Comparison of ENCODE assay signal across 8 cellular contexts in the genomic region with DNA sequence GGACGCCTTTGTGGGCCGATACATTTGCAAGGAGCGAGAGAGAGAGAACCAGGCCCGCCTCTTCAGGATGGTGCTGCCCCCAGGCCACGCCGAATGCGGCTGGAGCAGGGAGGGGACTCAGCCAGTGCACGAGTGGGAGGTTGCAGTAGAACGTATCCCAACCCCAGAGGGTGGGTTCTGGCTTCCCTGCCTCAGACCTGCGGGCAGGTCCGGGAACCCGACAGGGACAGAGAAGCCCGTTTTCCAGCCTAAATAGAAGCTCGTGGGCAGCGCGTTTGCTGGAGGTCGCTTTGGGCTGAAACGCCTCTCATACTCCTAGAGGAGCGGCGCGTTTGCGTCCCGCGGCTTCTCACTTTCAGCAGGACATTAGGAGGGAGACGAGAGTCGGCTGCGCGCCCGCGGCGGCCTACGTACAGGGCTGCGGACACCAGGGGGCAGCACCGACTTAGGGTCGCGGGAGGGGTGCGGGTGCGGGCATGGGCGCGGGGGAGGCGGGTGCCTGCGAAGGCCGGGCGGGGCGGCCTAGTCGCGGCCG. TPM values are rescaled to one million over a fixed set of nuclear protein-coding genes. Genes with fewer than 3 reads are reported as not detected.
DNase-seq lines count a peak whose midpoint lies in the region; TF ChIP-seq lines count a peak whose summit lies in the region.

No MANE protein-coding gene starts in this region.

- H3K27me3 ChIP-seq in neutrophil (peaks cover 100% of the 10 kb centered on the region), suprapubic skin (peaks cover 56% of the 10 kb centered on the region)

- no peak for TF ChIP-seq EP300 in suprapubic skin (IDR thresholded peaks at IDR 0.05)

- TF ChIP-seq POLR2A in suprapubic skin (IDR thresholded peaks at IDR 0.05), result no peak

- DNase-seq in EH (ENCODE audit: low read depth) (peak; percentile 57), NCI-H526 (lab: John Stamatoyannopoulos, UW) (peak; percentile 38 to 91), fibroblast of villous mesenchyme (ENCODE audit: low read depth) (peak; percentile 88), suprapubic skin (ENCODE audit: low spot score in 2 of 2) (peak; percentile 78 to 87), HCEC 1CT (no peak), epidermal melanocyte (ENCODE audit: insufficient read length, low spot score) (no peak)
- DNase-seq in activated T-helper 1 cell treated with anti-CD3 and anti-CD28 coated beads, Interleukin-2, amount 50 U/mL, for 16 hours (ENCODE audit: low read depth in 1 of 2, low spot score in 1 of 2), result peak; percentile 56

- H3K4me1 ChIP-seq in neutrophil (ENCODE audit: control insufficient read depth in 1 of 2, insufficient read depth in 1 of 2, low read depth in 1 of 2, low read length in 1 of 2), result peaks cover 42 to 48% of the 10 kb centered on the region in 2 experiments
- peaks cover 50% of the 10 kb centered on the region for H3K4me1 ChIP-seq in suprapubic skin

- 24% methylated on average over 18 of the region's 48 CpGs for WGBS in suprapubic skin

- H3K27ac ChIP-seq in neutrophil, result no peak overlapping the region
- H3K27ac ChIP-seq in suprapubic skin, result peak overlapping the region; percentile 75

- no peaks in the 10 kb centered on the region for H3K36me3 ChIP-seq in neutrophil
- no peaks in the 10 kb centered on the region for H3K36me3 ChIP-seq in suprapubic skin

- H3K4me3 ChIP-seq in fibroblast of villous mesenchyme (ENCODE audit: low read depth, low read length) (peak overlapping the region; percentile 35), neutrophil (ENCODE audit: low read depth in 1 of 2, low read length in 1 of 2) (peak overlapping the region; percentile 29 to 69), suprapubic skin (peak overlapping the region; percentile 54)

- TF ChIP-seq CTCF in fibroblast of villous mesenchyme (IDR thresholded peaks at IDR 0.05; ENCODE audit: insufficient read depth, low read depth, low read length), result peak; percentile 65
- TF ChIP-seq CTCF in neutrophil (IDR thresholded peaks at IDR 0.05), result peak; percentile 19
- TF ChIP-seq CTCF in suprapubic skin (IDR thresholded peaks at IDR 0.05), result peak in 1 of 2 donors; percentile 59

- H3K9me3 ChIP-seq in neutrophil (no peaks in the 10 kb centered on the region), suprapubic skin (no peaks in the 10 kb centered on the region)

RNA-seq across cellular contexts. Expression of a gene that starts 11.0 kb away (rescaled TPM):
- total RNA-seq in fibroblast of villous mesenchyme, result 12.5 and 21.3 TPM in 2 replicates
- total RNA-seq in suprapubic skin, result 1 to 10 TPM; 2.2 to 3.1 (median 2.8) TPM

RNA-seq across cellular contexts. Expression of a gene that starts 41.6 kb away (rescaled TPM):
- total RNA-seq in fibroblast of villous mesenchyme (not detected in 2 replicates), suprapubic skin (under 1 TPM in 2 of 4 donors, not detected in 2; 0.30 to 0.56 TPM)

Comparison
In these comparisons a context has a peak if more than half of its experiments do, and no peak if none do; other contexts are left out.
1. DNase-seq: peak in EH (single experiment), NCI-H526 (2 of 2), activated T-helper 1 cell treated with anti-CD3 and anti-CD28 coated beads, Interleukin-2, amount 50 U/mL, for 16 hours (2 of 2), fibroblast of villous mesenchyme (single experiment) and suprapubic skin (2 of 2); none in HCEC 1CT (single experiment) and epidermal melanocyte (single experiment).
2. Peak in every context shown above with its lines, with median percentiles within 50 percentile points of each other: H3K4me3 ChIP-seq.